ENCODE assay signal across 8 cellular contexts in genomic region chr14:104975481-104976197, GRCh38. TPM values are rescaled to one million over a fixed set of nuclear protein-coding genes. Genes with fewer than 3 reads are reported as not detected.
DNase-seq lines count a peak whose midpoint lies in the region; ATAC-seq, FAIRE-seq and TF ChIP-seq lines count a peak whose summit lies in the region.

No MANE protein-coding gene starts in this region.

- no peak overlapping the region for H3K4me3 Mint-ChIP-seq in neural progenitor cell

- H3K4me3 ChIP-seq in SK-N-SH (ENCODE audit: low read depth in 2 of 2, low read length in 1 of 2) (peak overlapping the region in 1 of 2 experiments; percentile 81; a peak in 1 of 4 replicates), K562 (no peak overlapping the region), neural progenitor cell (no peak overlapping the region)

- in situ Hi-C loops in KBM-7 (cut with MboI; ENCODE audit: low pct_unique_long_range_greater_than_20kb, low sequenced_read_pairs) (loop anchor here (10.0 kb wide), 1 partner anchor 69 kb away; no protein-coding TSS in a partner anchor), K562 (cut with MboI) (no loop called here)

- no peaks in the 10 kb centered on the region for H3K36me3 Mint-ChIP-seq in neural progenitor cell

- TF ChIP-seq EP300 in SK-N-SH (IDR thresholded peaks at IDR 0.05; ENCODE audit: borderline replicate concordance in 1 of 2, low read depth in 1 of 2, low read length in 1 of 2) (no peak), K562 (IDR thresholded peaks at IDR 0.05; ENCODE audit: low read length) (no peak)

- TF ChIP-seq CTCF in SK-N-SH (IDR thresholded peaks at IDR 0.05), result no peak
- TF ChIP-seq CTCF in K562 (IDR thresholded peaks at IDR 0.05 in 2 of 3, conservative IDR thresholded peaks at IDR 0.05 in 1 of 3; ENCODE audit: insufficient read depth in 2 of 3, low read depth in 1 of 3, low read length in 3 of 3), result peak in 2 of 3 experiments; percentile 45 to 50; a peak in 3 of 6 replicates
- TF ChIP-seq CTCF in neural progenitor cell (IDR thresholded peaks at IDR 0.05), result no peak

- no peaks in the 10 kb centered on the region for H3K9me2 ChIP-seq in SK-N-SH

- H4K20me1 ChIP-seq in SK-N-SH (ENCODE audit: insufficient read depth) (no peaks in the 10 kb centered on the region), K562 (replicated peaks; ENCODE audit: control insufficient read depth, insufficient read depth, low read length) (0 out of 2 replicates have a peak, but pooled peaks cover 11% of the 10 kb centered on the region), neural progenitor cell (ENCODE audit: low read depth) (peaks cover 28% of the 10 kb centered on the region)

- H3K4me1 ChIP-seq in SK-N-SH (ENCODE audit: control insufficient read depth in 1 of 2, insufficient read depth in 2 of 2, low read depth in 1 of 2, low read length in 1 of 2) (peaks cover 49 to 60% of the 10 kb centered on the region in 2 experiments; a peak in 3 of 4 replicates), K562 (replicated peaks in 1 of 2; ENCODE audit: control insufficient read depth in 2 of 2, insufficient read depth in 2 of 2, low read length in 2 of 2) (peaks cover 7 to 80% of the 10 kb centered on the region in 2 experiments; a peak in 4 of 5 replicates), neural progenitor cell (peaks cover 20% of the 10 kb centered on the region)

- no peak for TF ChIP-seq POLR2A in K562 (conservative IDR thresholded peaks at IDR 0.05)

- BruUV-seq in K562 (replicated peaks; lab: Mats Ljungman, UMichigan), result no TSS peak

- H3K4me2 ChIP-seq in SK-N-SH (peak overlapping the region; percentile 99), K562 (ENCODE audit: insufficient read depth, low read length) (no peak overlapping the region), neural progenitor cell (no peak overlapping the region)

- intact Hi-C loops in K562 (cut with micrococcal nuclease), result loop anchor here (1.0 to 5.0 kb wide), 3 partner anchors 42 to 113 kb away; no protein-coding TSS in a partner anchor

- H3K36me3 ChIP-seq in SK-N-SH (replicated peaks in 1 of 2; ENCODE audit: control insufficient read depth in 1 of 2, insufficient read depth in 2 of 2, low read length in 1 of 2) (no peaks in the 10 kb centered on the region), K562 (ENCODE audit: control insufficient read depth, insufficient read depth, low read length) (no peaks in the 10 kb centered on the region), neural progenitor cell (no peaks in the 10 kb centered on the region)

- H3K27ac Mint-ChIP-seq in neural progenitor cell, result no peak overlapping the region

- no peak overlapping the region for H2AFZ ChIP-seq in SK-N-SH (ENCODE audit: low read depth)
- H2AFZ ChIP-seq in K562 (ENCODE audit: low read depth, low read length), result no peak overlapping the region
- H2AFZ ChIP-seq in neural progenitor cell (replicated peaks), result no peak overlapping the region

- H3F3A ChIP-seq in SK-N-SH (replicated peaks; ENCODE audit: insufficient read depth), result peaks cover 19% of the 10 kb centered on the region
- no peaks in the 10 kb centered on the region for H3F3A ChIP-seq in neural progenitor cell (ENCODE audit: low read depth)

- peaks cover 24% of the 10 kb centered on the region for H3K27me3 Mint-ChIP-seq in neural progenitor cell (ENCODE audit: insufficient read depth, low read depth)

- peak; percentile 48 for TF ChIP-seq RAD21 in SK-N-SH (IDR thresholded peaks at IDR 0.05; ENCODE audit: low read length)
- TF ChIP-seq RAD21 in K562 (CRISPR knock-in tag; conservative IDR thresholded peaks at IDR 0.05 in 1 of 2, IDR thresholded peaks at IDR 0.05 in 1 of 2), result no peak; a peak in 1 of 4 replicates

- DNase-seq in SK-N-SH, result peak; percentile 62
- DNase-seq in KBM-7, result peak; percentile 34
- DNase-seq in K562 (ENCODE audit: extremely low read depth in 1 of 4, low spot score in 3 of 4), result no peak
- DNase-seq in neural progenitor cell (ENCODE audit: low spot score), result peak; percentile 71
- DNase-seq in stimulated activated CD4-positive, alpha-beta T cell treated with anti-CD3 and anti-CD28 coated beads, Interleukin-4, amount 100 ng/mL, for 1 hour, result no peak

- H3K27me3 ChIP-seq in SK-N-SH (ENCODE audit: insufficient read depth) (no peaks in the 10 kb centered on the region), K562 (ENCODE audit: control insufficient read depth in 2 of 2, insufficient read depth in 2 of 2, low read length in 2 of 2) (no peaks in the 10 kb centered on the region), neural progenitor cell (peaks cover 47% of the 10 kb centered on the region)

- POLR2A ChIA-PET in SK-N-SH (lab: Yijun Ruan, JAX) (no interaction called here), K562 (lab: Yijun Ruan, JAX) (interaction anchor here (1.2 kb wide), 1 partner anchor 111 kb away, joined by 3 read pairs; no protein-coding TSS in a partner anchor)

- FAIRE-seq in K562 (lab: Jason Lieb, UNC), result no peak

- H3K9me1 ChIP-seq in K562 (ENCODE audit: control insufficient read depth, insufficient read depth, low read length), result no peaks in the 10 kb centered on the region

- no peak for ATAC-seq in SK-N-SH treated with all-trans-retinoic acid at 6 μM for 48 hours
- peak; percentile 19 for ATAC-seq in K562
- no peak for ATAC-seq in HG02759 (IDR thresholded peaks at IDR 0.05; ENCODE audit: unreplicated experiment)
- ATAC-seq in GM19452 (IDR thresholded peaks at IDR 0.05; ENCODE audit: unreplicated experiment), result no peak

- CTCF ChIA-PET in SK-N-SH (lab: Yijun Ruan, JAX) (interaction anchor here (0.6 to 11.2 kb wide), 50 partner anchors 8 to 514 kb away, joined by 3 to 284 read pairs (median 4); partner anchors contain the start of genes CDCA4 and CLBA1), K562 (lab: Yijun Ruan, JAX; ENCODE audit: low intra/inter-chr PET ratio) (interaction anchor here (0.5 to 3.9 kb wide), 10 partner anchors 10 to 376 kb away, joined by 3 to 85 read pairs (median 4); partner anchors contain the start of gene CLBA1)

- no peaks in the 10 kb centered on the region for H3K9me3 Mint-ChIP-seq in neural progenitor cell

- peaks cover 27% of the 10 kb centered on the region for H3K4me1 Mint-ChIP-seq in neural progenitor cell

- WGBS in SK-N-SH (ENCODE audit: low lambda C conversion rate), result 19% methylated on average over 4 of the region's 21 CpGs
- 18% methylated on average over 16 of the region's 21 CpGs for WGBS in K562 (ENCODE audit: insufficient coverage, low coverage, missing lambda C conversion rate)

- H3K79me2 ChIP-seq in SK-N-SH (ENCODE audit: insufficient read depth) (peaks cover 45% of the 10 kb centered on the region; the same call in 1 of the 2 replicates), K562 (ENCODE audit: control insufficient read depth, insufficient read depth, low read length) (no peaks in the 10 kb centered on the region), neural progenitor cell (ENCODE audit: low read depth) (no peaks in the 10 kb centered on the region)

- H3K9me3 ChIP-seq in SK-N-SH, result no peaks in the 10 kb centered on the region
- H3K9me3 ChIP-seq in K562 (replicated peaks; ENCODE audit: control insufficient read depth, insufficient read depth, low read depth, low read length), result no peaks in the 10 kb centered on the region
- H3K9me3 ChIP-seq in neural progenitor cell (ENCODE audit: low read depth), result no peaks in the 10 kb centered on the region

- no peak overlapping the region for H3K9ac ChIP-seq in SK-N-SH
- H3K9ac ChIP-seq in K562 (ENCODE audit: insufficient read depth in 1 of 2, low read depth in 2 of 2, low read length in 2 of 2), result 0 out of 4 replicates have a peak overlapping the region, but pooled peaks of 1 of the 2 experiments have one; percentile 35
- H3K9ac ChIP-seq in neural progenitor cell, result no peak overlapping the region

- H3K27ac ChIP-seq in SK-N-SH (ENCODE audit: low read depth in 2 of 2, low read length in 1 of 2) (no peak overlapping the region), K562 (ENCODE audit: extremely low read depth, low read depth, low read length) (no peak overlapping the region), neural progenitor cell (no peak overlapping the region)

RNA-seq across cellular contexts. Expression of gene AHNAK2, which starts 2.5 kb away (rescaled TPM):
- 33.5 and 36.6 TPM in 2 replicates for polyA plus RNA-seq in SK-N-SH (2012; rRNA removed)
- polyA plus RNA-seq in SK-N-SH (2012; cell fraction: cytosol; rRNA removed), result 22.9 and 24.7 TPM in 2 replicates
- polyA plus RNA-seq in SK-N-SH (2012; cell fraction: nucleus; rRNA removed), result 70.6 and 92.7 TPM in 2 replicates
- total RNA-seq in K562 (2011; cell fraction: chromatin; rRNA removed; ENCODE audit: low replicate concordance), result 0.18 and 0.46 TPM in 2 replicates
- 0.13 and 0.17 TPM in 2 replicates for total RNA-seq in K562 (2011; cell fraction: nucleolus; rRNA removed)
- 0.07 and 0.31 TPM in 2 replicates for total RNA-seq in K562 (2011; cell fraction: nucleoplasm; rRNA removed)
- 0.04 TPM in 1 of 2 replicates, not detected in the other for total RNA-seq in K562 (2014; rRNA removed)
- total RNA-seq in K562 (2014; rRNA removed; fragmentation: Illumina TruSeq; extraction: Trizol), result not detected in 2 replicates
- 0.04 TPM in 2 replicates for total RNA-seq in K562 (2015; rRNA removed; fragmentation: Illumina TruSeq; extraction: Trizol)
- 0.09 and 0.18 TPM in 2 replicates for total RNA-seq in K562 (2021)
- polyA plus RNA-seq in K562 (2011; rRNA removed), result 0.04 TPM in 1 of 2 replicates, not detected in the other
- under 0.01 and 0.03 TPM in 2 replicates for polyA plus RNA-seq in K562 (2011; cell fraction: cytosol; rRNA removed)
- 0.14 and 0.22 TPM in 2 replicates for polyA plus RNA-seq in K562 (2011; cell fraction: nucleus; rRNA removed)
- 0.03 and 0.22 TPM in 2 replicates for polyA plus RNA-seq in K562 (2012)
- 0.03 TPM in 1 of 2 replicates, not detected in the other for polyA plus RNA-seq in K562 (2014; fragmentation: Illumina TruSeq; extraction: Trizol)
- polyA plus RNA-seq in K562 (2014; fragmentation: Nextera tagmentation; extraction: Ambion mirVana), result not detected
- under 0.01 and 0.04 TPM in 2 replicates for polyA plus RNA-seq in K562 (2014; rRNA removed)
- 0.04 and 0.51 TPM in 2 replicates for polyA minus RNA-seq in K562 (2011; rRNA and poly(A)+ RNA removed)
- 0.10 and 0.27 TPM in 2 replicates for polyA minus RNA-seq in K562 (2011; cell fraction: cytosol; rRNA and poly(A)+ RNA removed)
- polyA minus RNA-seq in K562 (2011; cell fraction: nucleus; rRNA and poly(A)+ RNA removed), result 0.13 and 0.22 TPM in 2 replicates
- total RNA-seq in neural progenitor cell (ENCODE audit: low replicate concordance), result 0.77 and 1.3 TPM in 2 replicates

RNA-seq across cellular contexts. Expression of gene CLBA1, which starts 9.9 kb away (rescaled TPM):
- polyA plus RNA-seq in SK-N-SH (2012; rRNA removed) (18.5 and 21.4 TPM in 2 replicates), K562 (2011; rRNA removed) (2.5 and 2.6 TPM in 2 replicates), K562 (2014; fragmentation: Illumina TruSeq; extraction: Trizol) (3.2 TPM in 2 replicates), K562 (2014; fragmentation: Nextera tagmentation; extraction: Ambion mirVana) (under 1 TPM; 0.04 to 0.25 TPM), K562 (2014; rRNA removed) (2.2 and 2.7 TPM in 2 replicates)
- polyA plus RNA-seq in SK-N-SH (2012; cell fraction: cytosol; rRNA removed), result 15.0 and 15.3 TPM in 2 replicates
- 72.4 and 86.2 TPM in 2 replicates for polyA plus RNA-seq in SK-N-SH (2012; cell fraction: nucleus; rRNA removed)
- total RNA-seq in K562 (2011; cell fraction: chromatin; rRNA removed; ENCODE audit: low replicate concordance), result 4.9 and 7.5 TPM in 2 replicates
- 4.7 and 5.3 TPM in 2 replicates for total RNA-seq in K562 (2011; cell fraction: nucleolus; rRNA removed)
- 3.8 and 4.7 TPM in 2 replicates for total RNA-seq in K562 (2011; cell fraction: nucleoplasm; rRNA removed)
- total RNA-seq in K562 (2014; rRNA removed) (3.2 and 4.0 TPM in 2 replicates), K562 (2014; rRNA removed; fragmentation: Illumina TruSeq; extraction: Trizol) (1.4 and 1.8 TPM in 2 replicates), K562 (2015; rRNA removed; fragmentation: Illumina TruSeq; extraction: Trizol) (2.1 and 2.2 TPM in 2 replicates), K562 (2021) (3.9 and 4.4 TPM in 2 replicates), neural progenitor cell (ENCODE audit: low replicate concordance) (8.5 and 10.8 TPM in 2 replicates)
- polyA plus RNA-seq in K562 (2011; cell fraction: cytosol; rRNA removed), result 1.8 and 3.1 TPM in 2 replicates
- 5.7 and 10.6 TPM in 2 replicates for polyA plus RNA-seq in K562 (2011; cell fraction: nucleus; rRNA removed)
- polyA plus RNA-seq in K562 (2012), result 3.0 and 3.1 TPM in 2 replicates
- 1.4 and 1.9 TPM in 2 replicates for polyA minus RNA-seq in K562 (2011; rRNA and poly(A)+ RNA removed)
- 1.4 and 2.5 TPM in 2 replicates for polyA minus RNA-seq in K562 (2011; cell fraction: cytosol; rRNA and poly(A)+ RNA removed)
- 2.7 and 3.2 TPM in 2 replicates for polyA minus RNA-seq in K562 (2011; cell fraction: nucleus; rRNA and poly(A)+ RNA removed)

RNA-seq across cellular contexts. Expression of gene CDCA4, which starts 45.2 kb away (rescaled TPM):
- polyA plus RNA-seq in SK-N-SH (2012; rRNA removed), result 23.7 and 26.8 TPM in 2 replicates
- 15.1 and 21.2 TPM in 2 replicates for polyA plus RNA-seq in SK-N-SH (2012; cell fraction: cytosol; rRNA removed)
- 15.7 and 19.5 TPM in 2 replicates for polyA plus RNA-seq in SK-N-SH (2012; cell fraction: nucleus; rRNA removed)
- 13.4 and 22.4 TPM in 2 replicates for total RNA-seq in K562 (2011; cell fraction: chromatin; rRNA removed; ENCODE audit: low replicate concordance)
- 17.5 TPM in 2 replicates for total RNA-seq in K562 (2011; cell fraction: nucleolus; rRNA removed)
- 18.6 and 23.1 TPM in 2 replicates for total RNA-seq in K562 (2011; cell fraction: nucleoplasm; rRNA removed)
- 33.9 and 41.3 TPM in 2 replicates for total RNA-seq in K562 (2014; rRNA removed)
- total RNA-seq in K562 (2014; rRNA removed; fragmentation: Illumina TruSeq; extraction: Trizol), result 15.8 and 17.3 TPM in 2 replicates
- 23.0 and 23.9 TPM in 2 replicates for total RNA-seq in K562 (2015; rRNA removed; fragmentation: Illumina TruSeq; extraction: Trizol)
- total RNA-seq in K562 (2021), result 43.3 and 44.2 TPM in 2 replicates
- polyA plus RNA-seq in K562 (2011; rRNA removed), result 25.1 and 34.5 TPM in 2 replicates
- 33.5 and 50.8 TPM in 2 replicates for polyA plus RNA-seq in K562 (2011; cell fraction: cytosol; rRNA removed)
- 14.4 and 19.3 TPM in 2 replicates for polyA plus RNA-seq in K562 (2011; cell fraction: nucleus; rRNA removed)
- polyA plus RNA-seq in K562 (2012), result 32.1 and 37.8 TPM in 2 replicates
- 16.7 and 27.1 TPM in 2 replicates for polyA plus RNA-seq in K562 (2014; fragmentation: Illumina TruSeq; extraction: Trizol)
- 10 to 100 TPM in 1 of 2 experiments, 1 to 10 TPM in 1; 6.6 to 10.3 TPM for polyA plus RNA-seq in K562 (2014; fragmentation: Nextera tagmentation; extraction: Ambion mirVana)
- 36.9 and 43.3 TPM in 2 replicates for polyA plus RNA-seq in K562 (2014; rRNA removed)
- 17.1 and 17.8 TPM in 2 replicates for polyA minus RNA-seq in K562 (2011; rRNA and poly(A)+ RNA removed)
- 17.8 and 25.3 TPM in 2 replicates for polyA minus RNA-seq in K562 (2011; cell fraction: cytosol; rRNA and poly(A)+ RNA removed)
- 5.7 and 7.2 TPM in 2 replicates for polyA minus RNA-seq in K562 (2011; cell fraction: nucleus; rRNA and poly(A)+ RNA removed)
- total RNA-seq in neural progenitor cell (ENCODE audit: low replicate concordance), result 56.6 and 102 TPM in 2 replicates

RNA-seq across cellular contexts. Expression of gene PLD4, which starts 51.0 kb away (rescaled TPM):
- 0.02 TPM in 2 replicates for polyA plus RNA-seq in SK-N-SH (2012; rRNA removed)
- not detected in 2 replicates for polyA plus RNA-seq in SK-N-SH (2012; cell fraction: cytosol; rRNA removed)
- 0.14 and 0.19 TPM in 2 replicates for polyA plus RNA-seq in SK-N-SH (2012; cell fraction: nucleus; rRNA removed)
- total RNA-seq in K562 (2011; cell fraction: chromatin; rRNA removed; ENCODE audit: low replicate concordance), result 0.05 and 0.14 TPM in 2 replicates
- 0.13 TPM in 1 of 2 replicates, not detected in the other for total RNA-seq in K562 (2011; cell fraction: nucleolus; rRNA removed)
- total RNA-seq in K562 (2011; cell fraction: nucleoplasm; rRNA removed), result 0.07 and 0.15 TPM in 2 replicates
- not detected in 2 replicates for total RNA-seq in K562 (2014; rRNA removed)
- not detected in 2 replicates for total RNA-seq in K562 (2014; rRNA removed; fragmentation: Illumina TruSeq; extraction: Trizol)
- 0.08 and 0.18 TPM in 2 replicates for total RNA-seq in K562 (2015; rRNA removed; fragmentation: Illumina TruSeq; extraction: Trizol)
- total RNA-seq in K562 (2021), result 0.24 TPM in 1 of 2 replicates, not detected in the other
- not detected in 2 replicates for polyA plus RNA-seq in K562 (2011; rRNA removed)
- polyA plus RNA-seq in K562 (2011; cell fraction: cytosol; rRNA removed), result not detected in 2 replicates
- polyA plus RNA-seq in K562 (2011; cell fraction: nucleus; rRNA removed), result 0.03 and 0.11 TPM in 2 replicates
- 0.13 and 0.29 TPM in 2 replicates for polyA plus RNA-seq in K562 (2012)
- polyA plus RNA-seq in K562 (2014; fragmentation: Illumina TruSeq; extraction: Trizol), result 0.19 TPM in 1 of 2 replicates, not detected in the other
- not detected for polyA plus RNA-seq in K562 (2014; fragmentation: Nextera tagmentation; extraction: Ambion mirVana)
- 0.03 TPM in 1 of 2 replicates, not detected in the other for polyA plus RNA-seq in K562 (2014; rRNA removed)
- not detected in 2 replicates for polyA minus RNA-seq in K562 (2011; rRNA and poly(A)+ RNA removed)
- not detected in 2 replicates for polyA minus RNA-seq in K562 (2011; cell fraction: cytosol; rRNA and poly(A)+ RNA removed)
- 0.11 TPM in 1 of 2 replicates, not detected in the other for polyA minus RNA-seq in K562 (2011; cell fraction: nucleus; rRNA and poly(A)+ RNA removed)
- total RNA-seq in neural progenitor cell (ENCODE audit: low replicate concordance), result not detected in 2 replicates

Comparison
In these comparisons a context has a peak if more than half of its experiments do, and no peak if none do; other contexts are left out.
1. DNase-seq: peak in SK-N-SH (single experiment), KBM-7 (single experiment) and neural progenitor cell (single experiment); none in K562 (0 of 4) and stimulated activated CD4-positive, alpha-beta T cell treated with anti-CD3 and anti-CD28 coated beads, Interleukin-4, amount 100 ng/mL, for 1 hour (single experiment).
2. CTCF ChIP-seq: peak in K562 (2 of 3); none in SK-N-SH (single experiment) and neural progenitor cell (single experiment).
3. Of the 27 proteins assayed by ChIP-seq in both K562 and SK-N-SH: peak only in K562: CTCF; only in SK-N-SH: RAD21; in both: none; in neither: 25.